In genomic region chr1:54309631-54310366, GRCh38 we compare ENCODE assay signal across 11 cellular contexts.
DNase-seq lines count a peak whose midpoint lies in the region; ATAC-seq and TF ChIP-seq lines count a peak whose summit lies in the region.
"Had no signal": no experiment of that assay in that cellular context is flagged by ENCODE, and none has a peak within 500 bp of the region (broad histone marks: within the 10 kb centered on the region; RNA-seq: fewer than 3 reads in every experiment).

No MANE protein-coding gene starts in this region.

- H3K4me3 ChIP-seq in prostate gland, result no peak overlapping the region

- peaks cover 20% of the 10 kb centered on the region for H3K36me3 Mint-ChIP-seq in nephron progenitor cell (ENCODE audit: low read depth)

- peaks cover 8% of the 10 kb centered on the region for H3K27me3 Mint-ChIP-seq in nephron progenitor cell (ENCODE audit: low read depth, poor library complexity)

- peak overlapping the region in 1 of 2 donors; percentile 12 for H3K27ac ChIP-seq in prostate gland
- H3K27ac ChIP-seq: KMS-11 had no signal

- H3K4me1 Mint-ChIP-seq in nephron progenitor cell, result peaks cover 90% of the 10 kb centered on the region

- no peaks in the 10 kb centered on the region for H3K9me3 ChIP-seq in prostate gland

- no peaks in the 10 kb centered on the region for H3K36me3 ChIP-seq in prostate gland

- H3K27me3 ChIP-seq in prostate gland (replicated peaks; ENCODE audit: insufficient read depth), result no peaks in the 10 kb centered on the region

- peaks cover 32% of the 10 kb centered on the region for H3K4me1 ChIP-seq in prostate gland (replicated peaks)

- no peak for ATAC-seq in HG02885 (IDR thresholded peaks at IDR 0.05; ENCODE audit: poor library complexity, unreplicated experiment)

- DNase-seq in DMS 273 treated with DMSO at 0.1 percent for 48 hours (lab: John Stamatoyannopoulos, UW) (peak; percentile 90), NCI-H1694 treated with DMSO at 0.1 percent for 48 hours (lab: John Stamatoyannopoulos, UW) (peak; percentile 78), anterior cingulate cortex (lab: John Stamatoyannopoulos, UW) (peak in 41 of 58 donors; percentile 27 to 92 (median 62)), nephron progenitor cell (no peak), GM10266 (ENCODE audit: extremely low spot score) (no peak), prostate gland (ENCODE audit: low spot score) (no peak), GM19240 (ENCODE audit: insufficient read length, low spot score) (no peak)
- DNase-seq: DMS53, Right ventricle myocardium superior had no signal

- TF ChIP-seq CTCF in nephron progenitor cell (IDR thresholded peaks at IDR 0.05) (no peak), GM10266 (IDR thresholded peaks at IDR 0.05; ENCODE audit: control insufficient read depth, insufficient read depth, low read depth, missing control alignments) (no peak), prostate gland (IDR thresholded peaks at IDR 0.05) (no peak)

- intact Hi-C loops in prostate gland (cut with DNase I), result loop anchor here (5.0 kb wide), 1 partner anchor 98 kb away; the partner anchor contains the start of gene SSBP3

- H3K4me3 Mint-ChIP-seq in nephron progenitor cell, result no peak overlapping the region

- WGBS in prostate gland, result 24% methylated on average over 19 of the region's 19 CpGs

- peak overlapping the region; percentile 53 for H3K27ac Mint-ChIP-seq in nephron progenitor cell

- H3K9me3 Mint-ChIP-seq in nephron progenitor cell, result no peaks in the 10 kb centered on the region

- no peak for TF ChIP-seq POLR2A in prostate gland (IDR thresholded peaks at IDR 0.05)

Comparison
In these comparisons a context has a peak if more than half of its experiments do, and no peak if none do; other contexts are left out.
1. DNase-seq: peak in DMS 273 treated with DMSO at 0.1 percent for 48 hours (single experiment), NCI-H1694 treated with DMSO at 0.1 percent for 48 hours (single experiment) and anterior cingulate cortex (41 of 58); none in nephron progenitor cell (single experiment), GM10266 (single experiment), prostate gland (single experiment) and GM19240 (single experiment).